ENCODE assay signal across 8 cellular contexts in the genomic region with DNA sequence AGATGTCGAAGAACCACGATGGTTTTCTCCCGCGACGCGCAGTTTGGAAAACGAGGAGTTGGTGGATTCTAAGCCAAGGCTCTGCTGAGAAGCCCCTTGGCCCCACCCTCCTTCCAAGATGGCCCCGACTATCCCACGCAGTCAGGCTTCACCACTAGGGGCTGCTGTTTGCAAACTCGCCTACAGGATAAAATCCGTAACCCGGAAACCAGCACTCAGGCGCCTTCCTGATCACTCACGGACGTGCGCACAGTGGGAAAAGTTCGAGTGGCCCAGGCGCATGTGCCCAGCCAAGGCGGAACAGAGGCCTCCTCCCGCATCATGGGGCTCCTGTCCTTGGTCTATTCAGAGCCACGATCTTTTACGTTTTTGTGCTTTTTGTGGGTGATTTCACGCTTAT. TPM values are rescaled to one million over a fixed set of nuclear protein-coding genes. Genes with fewer than 3 reads are reported as not detected.
DNase-seq lines count a peak whose midpoint lies in the region; ATAC-seq, FAIRE-seq and TF ChIP-seq lines count a peak whose summit lies in the region.

No MANE protein-coding gene starts in this region.

- peak; percentile 99 for ATAC-seq in K562
- ATAC-seq in GM19452 (IDR thresholded peaks at IDR 0.05; ENCODE audit: unreplicated experiment), result no peak

- H3K4me1 ChIP-seq in SK-N-SH (ENCODE audit: control insufficient read depth in 1 of 2, insufficient read depth in 2 of 2, low read depth in 1 of 2, low read length in 1 of 2), result no peaks in the 10 kb centered on the region
- peaks cover 0 to 60% of the 10 kb centered on the region in 2 experiments; a peak in 2 of 5 replicates for H3K4me1 ChIP-seq in K562 (replicated peaks in 1 of 2; ENCODE audit: control insufficient read depth in 2 of 2, insufficient read depth in 2 of 2, low read length in 2 of 2)

- no peak for FAIRE-seq in GM19239 (lab: Jason Lieb, UNC)
- FAIRE-seq in K562 (lab: Jason Lieb, UNC), result peak; percentile 92

- H3K36me3 ChIP-seq in SK-N-SH (replicated peaks in 1 of 2; ENCODE audit: control insufficient read depth in 1 of 2, insufficient read depth in 2 of 2, low read length in 1 of 2) (peaks cover 0 to 51% of the 10 kb centered on the region in 2 experiments), K562 (ENCODE audit: control insufficient read depth, insufficient read depth, low read length) (peaks cover 73% of the 10 kb centered on the region; the same call in 2 of the 3 replicates)

- intact Hi-C loops in K562 (cut with micrococcal nuclease), result loop anchor here (5.0 kb wide), 1 partner anchor 48 kb away; no protein-coding TSS in a partner anchor

- H3K4me3 ChIP-seq in AG09309 (ENCODE audit: control insufficient read depth, low read depth, low read length), result no peak overlapping the region
- H3K4me3 ChIP-seq in SK-N-SH (ENCODE audit: low read depth in 2 of 2, low read length in 1 of 2), result no peak overlapping the region
- no peak overlapping the region for H3K4me3 ChIP-seq in K562

- no TSS peak for BruUV-seq in K562 (replicated peaks; lab: Mats Ljungman, UMichigan)

- TF ChIP-seq RAD21 in SK-N-SH (IDR thresholded peaks at IDR 0.05; ENCODE audit: low read length), result peak; percentile 58
- peak; percentile 36 to 69; a peak in 3 of 4 replicates for TF ChIP-seq RAD21 in K562 (CRISPR knock-in tag; conservative IDR thresholded peaks at IDR 0.05 in 1 of 2, IDR thresholded peaks at IDR 0.05 in 1 of 2)

- H3K27ac ChIP-seq in SK-N-SH (ENCODE audit: low read depth in 2 of 2, low read length in 1 of 2) (no peak overlapping the region), K562 (ENCODE audit: extremely low read depth, low read depth, low read length) (peak overlapping the region; percentile 61; the same call in 1 of the 3 replicates)

- 0 out of 2 replicates have a peak, but pooled peaks cover 8% of the 10 kb centered on the region for H3K79me2 ChIP-seq in SK-N-SH (ENCODE audit: insufficient read depth)
- H3K79me2 ChIP-seq in K562 (ENCODE audit: control insufficient read depth, insufficient read depth, low read length), result peaks cover 7% of the 10 kb centered on the region; the same call in 2 of the 3 replicates

- H2AFZ ChIP-seq in SK-N-SH (ENCODE audit: low read depth) (no peak overlapping the region), K562 (ENCODE audit: low read depth, low read length) (no peak overlapping the region)

- TF ChIP-seq POLR2A in K562 (conservative IDR thresholded peaks at IDR 0.05), result no peak

- WGBS in SK-N-SH (ENCODE audit: low lambda C conversion rate), result 83% methylated on average over 19 of the region's 23 CpGs
- 67% methylated on average over 22 of the region's 23 CpGs for WGBS in K562 (ENCODE audit: insufficient coverage, low coverage, missing lambda C conversion rate)

- H3K27me3 ChIP-seq in SK-N-SH (ENCODE audit: insufficient read depth) (no peaks in the 10 kb centered on the region), K562 (ENCODE audit: control insufficient read depth in 2 of 2, insufficient read depth in 2 of 2, low read length in 2 of 2) (no peaks in the 10 kb centered on the region)

- H3K9me3 ChIP-seq in SK-N-SH (no peaks in the 10 kb centered on the region), K562 (replicated peaks; ENCODE audit: control insufficient read depth, insufficient read depth, low read depth, low read length) (no peaks in the 10 kb centered on the region)

- CTCF ChIA-PET in SK-N-SH (lab: Yijun Ruan, JAX) (interaction anchor here (0.8 to 1.8 kb wide), 6 partner anchors 11 to 172 kb away, joined by 3 to 8 read pairs (median 4); no protein-coding TSS in a partner anchor), K562 (lab: Yijun Ruan, JAX; ENCODE audit: low intra/inter-chr PET ratio) (interaction anchor here (0.6 to 1.2 kb wide), 3 partner anchors 47 to 201 kb away, joined by 3 to 7 read pairs (median 4); no protein-coding TSS in a partner anchor)

- in situ Hi-C loops in K562 (cut with MboI), result no loop called here

- no peaks in the 10 kb centered on the region for H3K9me1 ChIP-seq in K562 (ENCODE audit: control insufficient read depth, insufficient read depth, low read length)

- POLR2A ChIA-PET in SK-N-SH (lab: Yijun Ruan, JAX) (no interaction called here), K562 (lab: Yijun Ruan, JAX) (no interaction called here)

- no peak for DNase-seq in AG09309 (ENCODE audit: low read depth)
- DNase-seq in GM19239 (ENCODE audit: insufficient read length, low spot score), result peak; percentile 77
- peak; percentile 88 for DNase-seq in SK-N-SH
- peak; percentile 69 to 84 (median 77) for DNase-seq in K562 (ENCODE audit: extremely low read depth in 1 of 4, low spot score in 3 of 4)
- peak; percentile 88 for DNase-seq in iPS-NIHi11 (ENCODE audit: low spot score)
- peak; percentile 54 for DNase-seq in stimulated activated CD4-positive, alpha-beta T cell treated with anti-CD3 and anti-CD28 coated beads, Interleukin-4, amount 100 ng/mL, for 1 hour
- no peak for DNase-seq in NK-92 (lab: John Stamatoyannopoulos, UW; ENCODE audit: unreplicated experiment)

- H3F3A ChIP-seq in SK-N-SH (replicated peaks; ENCODE audit: insufficient read depth), result peaks cover 2% of the 10 kb centered on the region

- TF ChIP-seq CTCF in AG09309 (IDR thresholded peaks at IDR 0.05; ENCODE audit: control insufficient read depth, insufficient read depth, low read depth, low read length, missing control alignments) (peak; percentile 59), SK-N-SH (IDR thresholded peaks at IDR 0.05) (peak; percentile 71), K562 (IDR thresholded peaks at IDR 0.05 in 2 of 3, conservative IDR thresholded peaks at IDR 0.05 in 1 of 3; ENCODE audit: insufficient read depth in 2 of 3, low read depth in 1 of 3, low read length in 3 of 3) (peak; percentile 90 to 94 (median 93))

- no peak overlapping the region for H3K9ac ChIP-seq in SK-N-SH
- no peak overlapping the region for H3K9ac ChIP-seq in K562 (ENCODE audit: insufficient read depth in 1 of 2, low read depth in 2 of 2, low read length in 2 of 2)

- H3K9me2 ChIP-seq in SK-N-SH, result no peaks in the 10 kb centered on the region

- no peak for TF ChIP-seq EP300 in SK-N-SH (IDR thresholded peaks at IDR 0.05; ENCODE audit: borderline replicate concordance in 1 of 2, low read depth in 1 of 2, low read length in 1 of 2)
- no peak for TF ChIP-seq EP300 in K562 (IDR thresholded peaks at IDR 0.05; ENCODE audit: low read length)

- H4K20me1 ChIP-seq in SK-N-SH (ENCODE audit: insufficient read depth), result 0 out of 2 replicates have a peak, but pooled peaks cover 3% of the 10 kb centered on the region
- no peaks in the 10 kb centered on the region for H4K20me1 ChIP-seq in K562 (replicated peaks; ENCODE audit: control insufficient read depth, insufficient read depth, low read length)

- no peak overlapping the region for H3K4me2 ChIP-seq in SK-N-SH
- no peak overlapping the region for H3K4me2 ChIP-seq in K562 (ENCODE audit: insufficient read depth, low read length)

RNA-seq across cellular contexts. Expression of gene UQCR11, which starts 19.2 kb away (rescaled TPM):
- 247 and 372 TPM in 2 replicates for polyA plus RNA-seq in SK-N-SH (2012; rRNA removed)
- polyA plus RNA-seq in SK-N-SH (2012; cell fraction: cytosol; rRNA removed), result 232 and 233 TPM in 2 replicates
- 81.2 and 187 TPM in 2 replicates for polyA plus RNA-seq in SK-N-SH (2012; cell fraction: nucleus; rRNA removed)
- 49.4 and 136 TPM in 2 replicates for total RNA-seq in K562 (2011; cell fraction: chromatin; rRNA removed; ENCODE audit: low replicate concordance)
- 110 and 114 TPM in 2 replicates for total RNA-seq in K562 (2011; cell fraction: nucleolus; rRNA removed)
- total RNA-seq in K562 (2011; cell fraction: nucleoplasm; rRNA removed), result 78.5 and 82.1 TPM in 2 replicates
- 203 and 259 TPM in 2 replicates for total RNA-seq in K562 (2014; rRNA removed)
- total RNA-seq in K562 (2014; rRNA removed; fragmentation: Illumina TruSeq; extraction: Trizol), result 62.7 and 65.9 TPM in 2 replicates
- total RNA-seq in K562 (2015; rRNA removed; fragmentation: Illumina TruSeq; extraction: Trizol), result 94.2 and 104 TPM in 2 replicates
- total RNA-seq in K562 (2021), result 355 and 411 TPM in 2 replicates
- 390 and 494 TPM in 2 replicates for polyA plus RNA-seq in K562 (2011; rRNA removed)
- polyA plus RNA-seq in K562 (2011; cell fraction: cytosol; rRNA removed), result 245 and 412 TPM in 2 replicates
- polyA plus RNA-seq in K562 (2011; cell fraction: nucleus; rRNA removed), result 128 and 175 TPM in 2 replicates
- 203 and 322 TPM in 2 replicates for polyA plus RNA-seq in K562 (2012)
- polyA plus RNA-seq in K562 (2014; fragmentation: Illumina TruSeq; extraction: Trizol), result 57.6 and 122 TPM in 2 replicates
- 100 to 1,000 TPM; 225 to 394 TPM for polyA plus RNA-seq in K562 (2014; fragmentation: Nextera tagmentation; extraction: Ambion mirVana)
- 329 and 366 TPM in 2 replicates for polyA plus RNA-seq in K562 (2014; rRNA removed)
- 24.6 and 35.3 TPM in 2 replicates for polyA minus RNA-seq in K562 (2011; rRNA and poly(A)+ RNA removed)
- polyA minus RNA-seq in K562 (2011; cell fraction: cytosol; rRNA and poly(A)+ RNA removed), result 35.2 and 46.2 TPM in 2 replicates
- 26.8 and 31.8 TPM in 2 replicates for polyA minus RNA-seq in K562 (2011; cell fraction: nucleus; rRNA and poly(A)+ RNA removed)

RNA-seq across cellular contexts. Expression of gene TCF3, which starts 28.0 kb away (rescaled TPM):
- polyA plus RNA-seq in SK-N-SH (2012; rRNA removed) (81.3 and 104 TPM in 2 replicates), K562 (2011; rRNA removed) (61.7 and 62.0 TPM in 2 replicates), K562 (2014; fragmentation: Illumina TruSeq; extraction: Trizol) (84.9 and 128 TPM in 2 replicates), K562 (2014; fragmentation: Nextera tagmentation; extraction: Ambion mirVana) (1 to 10 TPM; 5.6 to 5.7 TPM), K562 (2014; rRNA removed) (171 and 173 TPM in 2 replicates)
- polyA plus RNA-seq in SK-N-SH (2012; cell fraction: cytosol; rRNA removed), result 49.6 and 82.9 TPM in 2 replicates
- 173 and 175 TPM in 2 replicates for polyA plus RNA-seq in SK-N-SH (2012; cell fraction: nucleus; rRNA removed)
- 46.3 and 93.5 TPM in 2 replicates for total RNA-seq in K562 (2011; cell fraction: chromatin; rRNA removed; ENCODE audit: low replicate concordance)
- total RNA-seq in K562 (2011; cell fraction: nucleolus; rRNA removed), result 72.8 and 74.5 TPM in 2 replicates
- total RNA-seq in K562 (2011; cell fraction: nucleoplasm; rRNA removed), result 46.6 and 55.9 TPM in 2 replicates
- total RNA-seq in K562 (2014; rRNA removed) (201 and 273 TPM in 2 replicates), K562 (2014; rRNA removed; fragmentation: Illumina TruSeq; extraction: Trizol) (34.6 and 36.1 TPM in 2 replicates), K562 (2015; rRNA removed; fragmentation: Illumina TruSeq; extraction: Trizol) (84.0 and 96.5 TPM in 2 replicates), K562 (2021) (229 and 259 TPM in 2 replicates)
- polyA plus RNA-seq in K562 (2011; cell fraction: cytosol; rRNA removed), result 76.1 and 277 TPM in 2 replicates
- polyA plus RNA-seq in K562 (2011; cell fraction: nucleus; rRNA removed), result 97.7 and 198 TPM in 2 replicates
- 117 and 145 TPM in 2 replicates for polyA plus RNA-seq in K562 (2012)
- polyA minus RNA-seq in K562 (2011; rRNA and poly(A)+ RNA removed), result 17.3 and 29.0 TPM in 2 replicates
- polyA minus RNA-seq in K562 (2011; cell fraction: cytosol; rRNA and poly(A)+ RNA removed), result 92.9 and 128 TPM in 2 replicates
- polyA minus RNA-seq in K562 (2011; cell fraction: nucleus; rRNA and poly(A)+ RNA removed), result 30.5 and 31.8 TPM in 2 replicates

RNA-seq across cellular contexts. Expression of gene MBD3, which starts 31.8 kb away (rescaled TPM):
- polyA plus RNA-seq in SK-N-SH (2012; rRNA removed), result 74.1 and 96.5 TPM in 2 replicates
- polyA plus RNA-seq in SK-N-SH (2012; cell fraction: cytosol; rRNA removed), result 44.9 and 52.3 TPM in 2 replicates
- 183 and 250 TPM in 2 replicates for polyA plus RNA-seq in SK-N-SH (2012; cell fraction: nucleus; rRNA removed)
- total RNA-seq in K562 (2011; cell fraction: chromatin; rRNA removed; ENCODE audit: low replicate concordance), result 89.8 and 204 TPM in 2 replicates
- total RNA-seq in K562 (2011; cell fraction: nucleolus; rRNA removed), result 153 TPM in 2 replicates
- total RNA-seq in K562 (2011; cell fraction: nucleoplasm; rRNA removed), result 99.7 and 106 TPM in 2 replicates
- 135 and 157 TPM in 2 replicates for total RNA-seq in K562 (2014; rRNA removed)
- total RNA-seq in K562 (2014; rRNA removed; fragmentation: Illumina TruSeq; extraction: Trizol), result 11.4 and 12.6 TPM in 2 replicates
- total RNA-seq in K562 (2015; rRNA removed; fragmentation: Illumina TruSeq; extraction: Trizol), result 51.9 and 62.9 TPM in 2 replicates
- 114 and 137 TPM in 2 replicates for total RNA-seq in K562 (2021)
- 30.9 and 37.9 TPM in 2 replicates for polyA plus RNA-seq in K562 (2011; rRNA removed)
- 58.0 and 173 TPM in 2 replicates for polyA plus RNA-seq in K562 (2011; cell fraction: cytosol; rRNA removed)
- 66.0 and 127 TPM in 2 replicates for polyA plus RNA-seq in K562 (2011; cell fraction: nucleus; rRNA removed)
- 65.7 and 74.0 TPM in 2 replicates for polyA plus RNA-seq in K562 (2012)
- polyA plus RNA-seq in K562 (2014; fragmentation: Illumina TruSeq; extraction: Trizol), result 7.7 and 39.8 TPM in 2 replicates
- polyA plus RNA-seq in K562 (2014; fragmentation: Nextera tagmentation; extraction: Ambion mirVana), result under 1 TPM; 0.24 to 0.52 TPM
- polyA plus RNA-seq in K562 (2014; rRNA removed), result 94.4 and 103 TPM in 2 replicates
- 35.8 and 69.0 TPM in 2 replicates for polyA minus RNA-seq in K562 (2011; rRNA and poly(A)+ RNA removed)
- 99.0 and 105 TPM in 2 replicates for polyA minus RNA-seq in K562 (2011; cell fraction: cytosol; rRNA and poly(A)+ RNA removed)
- polyA minus RNA-seq in K562 (2011; cell fraction: nucleus; rRNA and poly(A)+ RNA removed), result 27.9 and 29.1 TPM in 2 replicates

RNA-seq across cellular contexts. Expression of gene MEX3D, which starts 56.3 kb away (rescaled TPM):
- 11.5 and 14.9 TPM in 2 replicates for polyA plus RNA-seq in SK-N-SH (2012; rRNA removed)
- polyA plus RNA-seq in SK-N-SH (2012; cell fraction: cytosol; rRNA removed), result 6.4 and 11.6 TPM in 2 replicates
- 10.4 and 15.7 TPM in 2 replicates for polyA plus RNA-seq in SK-N-SH (2012; cell fraction: nucleus; rRNA removed)
- 1.3 and 3.7 TPM in 2 replicates for total RNA-seq in K562 (2011; cell fraction: chromatin; rRNA removed; ENCODE audit: low replicate concordance)
- 7.0 and 7.7 TPM in 2 replicates for total RNA-seq in K562 (2011; cell fraction: nucleolus; rRNA removed)
- total RNA-seq in K562 (2011; cell fraction: nucleoplasm; rRNA removed), result 3.1 and 3.2 TPM in 2 replicates
- total RNA-seq in K562 (2014; rRNA removed), result 39.3 and 48.8 TPM in 2 replicates
- total RNA-seq in K562 (2014; rRNA removed; fragmentation: Illumina TruSeq; extraction: Trizol), result 5.7 and 6.5 TPM in 2 replicates
- 9.5 and 9.8 TPM in 2 replicates for total RNA-seq in K562 (2015; rRNA removed; fragmentation: Illumina TruSeq; extraction: Trizol)
- 34.0 and 35.9 TPM in 2 replicates for total RNA-seq in K562 (2021)
- 2.6 and 3.3 TPM in 2 replicates for polyA plus RNA-seq in K562 (2011; rRNA removed)
- 3.5 and 29.9 TPM in 2 replicates for polyA plus RNA-seq in K562 (2011; cell fraction: cytosol; rRNA removed)
- 2.1 and 5.8 TPM in 2 replicates for polyA plus RNA-seq in K562 (2011; cell fraction: nucleus; rRNA removed)
- polyA plus RNA-seq in K562 (2012), result 6.4 and 7.7 TPM in 2 replicates
- 2.6 and 4.4 TPM in 2 replicates for polyA plus RNA-seq in K562 (2014; fragmentation: Illumina TruSeq; extraction: Trizol)
- 1 to 10 TPM; 1.7 to 1.9 TPM for polyA plus RNA-seq in K562 (2014; fragmentation: Nextera tagmentation; extraction: Ambion mirVana)
- polyA plus RNA-seq in K562 (2014; rRNA removed), result 11.6 and 11.9 TPM in 2 replicates
- 1.0 and 1.6 TPM in 2 replicates for polyA minus RNA-seq in K562 (2011; rRNA and poly(A)+ RNA removed)
- polyA minus RNA-seq in K562 (2011; cell fraction: cytosol; rRNA and poly(A)+ RNA removed), result 20.2 and 21.8 TPM in 2 replicates
- 2.4 and 3.0 TPM in 2 replicates for polyA minus RNA-seq in K562 (2011; cell fraction: nucleus; rRNA and poly(A)+ RNA removed)

Comparison
In these comparisons a context has a peak if more than half of its experiments do, and no peak if none do; other contexts are left out.
1. DNase-seq: peak in GM19239 (single experiment), SK-N-SH (single experiment), K562 (4 of 4), iPS-NIHi11 (single experiment) and stimulated activated CD4-positive, alpha-beta T cell treated with anti-CD3 and anti-CD28 coated beads, Interleukin-4, amount 100 ng/mL, for 1 hour (single experiment); none in AG09309 (single experiment) and NK-92 (single experiment).
2. Peak in every context shown above with its lines, with median percentiles within 50 percentile points of each other: CTCF ChIP-seq.